In genomic region chr7:80671744-80672143, GRCh38 we compare ENCODE assay signal across 29 cellular contexts. TPM values are rescaled to one million over a fixed set of nuclear protein-coding genes. Genes with fewer than 3 reads are reported as not detected.
"Had no signal": no experiment of that assay in that cellular context is flagged by ENCODE, and none has a peak within 500 bp of the region (broad histone marks: within the 10 kb centered on the region; RNA-seq: fewer than 3 reads in every experiment).

No MANE protein-coding gene starts in this region.

- ATAC-seq: activated T-cell treated with anti-CD3 and anti-CD28 coated beads, Interleukin-2, amount 50 U/mL, for 72 hours; body of pancreas; left lung; natural killer cell; psoas muscle; stimulated activated effector memory CD8-positive, alpha-beta T cell treated with anti-CD3 and anti-CD28 coated beads, Interleukin-12 subunit alpha, Interleukin-12 subunit beta, amount 100 ng/mL, for 72 hours had no signal

- H3K9me3 ChIP-seq: adrenal gland, body of pancreas, colonic mucosa, left lung, psoas muscle, sigmoid colon, thyroid gland had no signal

- H3K36me3 ChIP-seq: adrenal gland, colonic mucosa, neural progenitor cell, sigmoid colon, thyroid gland had no signal

- H3K27me3 ChIP-seq: adrenal gland, body of pancreas, colonic mucosa, left lung, neural progenitor cell, sigmoid colon, thyroid gland had no signal

- H3K4me3 ChIP-seq: adrenal gland, body of pancreas, colonic mucosa, left lung, lung, neural progenitor cell, psoas muscle, sigmoid colon, thyroid gland had no signal

- H3K27ac ChIP-seq: adrenal gland, body of pancreas, colonic mucosa, left lung, neural progenitor cell, parathyroid adenoma, psoas muscle, sigmoid colon, thyroid gland, VCaP had no signal

- DNase-seq: activated CD4-positive, alpha-beta T cell treated with anti-CD3 and anti-CD28 coated beads for 4 hours; activated CD4-positive, alpha-beta T cell treated with anti-CD3 and anti-CD28 coated beads, Interleukin-2, amount 50 U/mL, for 4 hours; activated effector memory CD4-positive, alpha-beta T cell treated with Interleukin-2 at 50 U/mL for 16 hours; activated naive CD4-positive, alpha-beta T cell treated with anti-CD3 and anti-CD28 coated beads for 36 hours; activated naive CD8-positive, alpha-beta T cell treated with anti-CD3 and anti-CD28 coated beads for 36 hours; activated T-cell treated with anti-CD3 and anti-CD28 coated beads for 4 hours; activated T-cell treated with anti-CD3 and anti-CD28 coated beads, Interleukin-2, amount 50 U/mL, for 72 hours; adrenal gland; aorta; body of pancreas; colonic mucosa; effector memory CD4-positive, alpha-beta T cell; glutamatergic neuron; left lung; mesendoderm; natural killer cell; occipital lobe; psoas muscle; sigmoid colon; small intestine; stimulated activated CD4-positive, alpha-beta T cell treated with anti-CD3 and anti-CD28 coated beads, Interleukin-4, amount 100 ng/mL, for 24 hours; substantia nigra; thyroid gland had no signal

- H3K4me1 ChIP-seq: adrenal gland, body of pancreas, colonic mucosa, left lung, neural progenitor cell, parathyroid adenoma, psoas muscle, sigmoid colon, thyroid gland had no signal

RNA-seq across cellular contexts. Expression of gene CD36, which starts 33.3 kb away (rescaled TPM):
- total RNA-seq: activated naive CD4-positive, alpha-beta T cell treated with anti-CD3 and anti-CD28 coated beads for 36 hours; activated naive CD8-positive, alpha-beta T cell treated with anti-CD3 and anti-CD28 coated beads for 36 hours; epithelial cell of proximal tubule had no signal
